ENCODE assay signal across 28 cellular contexts in the genomic region with DNA sequence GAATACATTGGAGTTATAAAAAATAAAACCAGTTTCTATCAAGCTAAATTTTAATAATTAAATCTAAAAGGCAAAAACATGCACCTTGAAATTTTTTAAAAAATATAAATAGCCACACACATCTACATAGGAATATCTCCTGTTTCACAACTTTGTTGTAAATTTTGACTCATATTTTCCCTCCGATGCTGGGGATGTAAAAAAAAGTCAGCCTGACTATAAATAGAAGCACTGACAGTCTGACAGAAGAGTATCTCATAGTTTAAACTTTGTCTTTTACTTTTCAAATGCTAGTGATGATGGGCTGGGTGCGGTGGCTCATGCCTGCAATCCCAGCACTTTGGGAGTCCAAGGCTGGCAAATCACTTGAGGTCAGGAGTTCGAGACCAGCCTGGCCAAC.
"Had no signal": no experiment of that assay in that cellular context is flagged by ENCODE, and none has a peak within 500 bp of the region (broad histone marks: within the 10 kb centered on the region; RNA-seq: fewer than 3 reads in every experiment).

No MANE protein-coding gene starts in this region.

- H3K9me3 Mint-ChIP-seq: activated CD4-positive, alpha-beta memory T cell treated with anti-CD3 and anti-CD28 coated beads for 36 hours; activated CD4-positive, alpha-beta T cell treated with anti-CD3 and anti-CD28 coated beads, Interleukin-2, amount 10 ng/mL, durations not matched to agents 24 days and 14 days; activated naive CD4-positive, alpha-beta T cell treated with anti-CD3 and anti-CD28 coated beads for 36 hours; activated naive CD8-positive, alpha-beta T cell treated with anti-CD3 and anti-CD28 coated beads, Interleukin-2, amount 10 ng/mL, durations not matched to agents 7 days and 5 days; activated T-helper 1 cell treated with anti-CD3 and anti-CD28 coated beads, Interleukin-12 subunit alpha, Interleukin-12 subunit beta, Interleukin-2, Interleukin-4 antibody, amounts not matched to agents 30 ng/mL and 10 ng/mL and 1 ng/mL, durations not matched to agents 14 hours and 24 hours and 36 hours; naive B cell; T-helper 1 cell treated with Interleukin-12 subunit alpha and Interleukin-12 subunit beta and Interleukin-4 antibody, amounts not matched to agents 30 μg/mL and 1 μg/mL, for 36 hours had no signal

- H3K27ac Mint-ChIP-seq: activated CD4-positive, alpha-beta memory T cell treated with anti-CD3 and anti-CD28 coated beads for 36 hours; activated CD4-positive, alpha-beta T cell treated with anti-CD3 and anti-CD28 coated beads, Interleukin-2, amount 10 ng/mL, durations not matched to agents 24 days and 14 days; activated naive CD4-positive, alpha-beta T cell treated with anti-CD3 and anti-CD28 coated beads for 36 hours; activated naive CD8-positive, alpha-beta T cell treated with anti-CD3 and anti-CD28 coated beads, Interleukin-2, amount 10 ng/mL, durations not matched to agents 7 days and 5 days; activated T-helper 1 cell treated with anti-CD3 and anti-CD28 coated beads, Interleukin-12 subunit alpha, Interleukin-12 subunit beta, Interleukin-2, Interleukin-4 antibody, amounts not matched to agents 30 ng/mL and 10 ng/mL and 1 ng/mL, durations not matched to agents 14 hours and 24 hours and 36 hours; T-helper 1 cell treated with Interleukin-12 subunit alpha and Interleukin-12 subunit beta and Interleukin-4 antibody, amounts not matched to agents 30 μg/mL and 1 μg/mL, for 36 hours had no signal

- H3K4me3 Mint-ChIP-seq: activated CD4-positive, alpha-beta memory T cell treated with anti-CD3 and anti-CD28 coated beads for 36 hours; activated CD4-positive, alpha-beta T cell treated with anti-CD3 and anti-CD28 coated beads, Interleukin-2, amount 10 ng/mL, durations not matched to agents 24 days and 14 days; activated naive CD4-positive, alpha-beta T cell treated with anti-CD3 and anti-CD28 coated beads for 36 hours; activated naive CD8-positive, alpha-beta T cell treated with anti-CD3 and anti-CD28 coated beads, Interleukin-2, amount 10 ng/mL, durations not matched to agents 7 days and 5 days; activated T-helper 1 cell treated with anti-CD3 and anti-CD28 coated beads, Interleukin-12 subunit alpha, Interleukin-12 subunit beta, Interleukin-2, Interleukin-4 antibody, amounts not matched to agents 30 ng/mL and 10 ng/mL and 1 ng/mL, durations not matched to agents 14 hours and 24 hours and 36 hours; naive B cell; T-helper 1 cell treated with Interleukin-12 subunit alpha and Interleukin-12 subunit beta and Interleukin-4 antibody, amounts not matched to agents 30 μg/mL and 1 μg/mL, for 36 hours had no signal

- H3K36me3 ChIP-seq: esophagus squamous epithelium, heart right ventricle, left lung, spleen, thoracic aorta, WERI-Rb-1 had no signal

- DNase-seq: activated CD4-positive, alpha-beta memory T cell treated with anti-CD3 and anti-CD28 coated beads for 36 hours; activated CD4-positive, alpha-beta T cell treated with anti-CD3 and anti-CD28 coated beads, Interleukin-2, amount 10 ng/mL, durations not matched to agents 24 days and 14 days; activated CD8-positive, alpha-beta memory T cell treated with anti-CD3 and anti-CD28 coated beads, Interleukin-2, amount 50 U/mL, for 4 hours; activated effector memory CD4-positive, alpha-beta T cell treated with anti-CD3 and anti-CD28 coated beads, Interleukin-2, amount 50 U/mL, for 16 hours; activated naive CD4-positive, alpha-beta T cell treated with anti-CD3 and anti-CD28 coated beads for 36 hours; activated naive CD8-positive, alpha-beta T cell treated with anti-CD3 and anti-CD28 coated beads, Interleukin-2, amount 10 ng/mL, durations not matched to agents 7 days and 5 days; activated T-cell treated with anti-CD3 and anti-CD28 coated beads, Interleukin-2, amount 50 U/mL, for 1 hour; amygdala; central memory CD4-positive, alpha-beta T cell; effector CD8-positive, alpha-beta T cell; esophagus squamous epithelium; foreskin keratinocyte; heart right ventricle; left lung; naive B cell; occipital lobe; right cardiac atrium; spleen; stimulated activated naive CD4-positive, alpha-beta T cell treated with Interleukin-2 at 50 U/mL for 16 hours; SW 1271; T-helper 9 cell; trophoblast cell; WERI-Rb-1 had no signal

- H3K4me1 ChIP-seq: foreskin keratinocyte, left lung, spleen had no signal

- H3K9me3 ChIP-seq: esophagus squamous epithelium, heart right ventricle, left lung, spleen, thoracic aorta had no signal

- H3K27me3 ChIP-seq: esophagus squamous epithelium, foreskin keratinocyte, heart right ventricle, left lung had no signal

- H3K4me3 ChIP-seq: esophagus squamous epithelium, heart right ventricle, left lung, lung, spleen, thoracic aorta had no signal

- H3K36me3 Mint-ChIP-seq: activated CD4-positive, alpha-beta memory T cell treated with anti-CD3 and anti-CD28 coated beads for 36 hours; activated naive CD8-positive, alpha-beta T cell treated with anti-CD3 and anti-CD28 coated beads, Interleukin-2, amount 10 ng/mL, durations not matched to agents 7 days and 5 days; naive B cell had no signal

- H3K4me1 Mint-ChIP-seq: activated CD4-positive, alpha-beta T cell treated with anti-CD3 and anti-CD28 coated beads, Interleukin-2, amount 10 ng/mL, durations not matched to agents 24 days and 14 days; naive B cell had no signal

- H3K27ac ChIP-seq: epithelial cell of prostate, esophagus squamous epithelium, foreskin keratinocyte, heart right ventricle, left lung, spleen, thoracic aorta, WERI-Rb-1 had no signal
